ENCODE assay signal across 14 cellular contexts in the genomic region with DNA sequence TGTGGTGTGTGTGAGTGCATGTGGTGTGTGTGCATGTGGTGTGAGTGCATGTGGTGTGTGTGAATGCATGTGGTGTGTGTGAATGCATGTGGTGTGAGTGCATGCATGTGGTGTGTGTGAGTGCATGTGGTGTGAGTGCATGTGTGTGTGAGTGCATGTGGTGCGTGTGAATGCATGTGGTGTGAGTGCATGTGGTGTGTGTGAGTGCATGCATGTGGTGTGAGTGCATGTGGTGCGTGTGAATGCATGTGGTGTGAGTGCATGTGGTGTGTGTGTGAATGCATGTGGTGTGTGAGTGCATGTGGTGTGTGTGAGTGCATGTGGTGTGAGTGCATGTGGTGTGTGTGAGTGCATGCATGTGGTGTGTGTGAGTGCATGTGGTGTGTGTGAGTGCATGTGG. TPM values are rescaled to one million over a fixed set of nuclear protein-coding genes. Genes with fewer than 3 reads are reported as not detected.
DNase-seq lines count a peak whose midpoint lies in the region; ATAC-seq, FAIRE-seq and TF ChIP-seq lines count a peak whose summit lies in the region.
"Not testable (repeated sequence)": the region's sequence is repeated elsewhere in the genome, so short reads cannot be mapped to it uniquely, and the experiment has no call there.
"Had no signal": no experiment of that assay in that cellular context is flagged by ENCODE, and none has a peak within 500 bp of the region (broad histone marks: within the 10 kb centered on the region; RNA-seq: fewer than 3 reads in every experiment).

No MANE protein-coding gene starts in this region.

- not testable (repeated sequence) for H3K27ac ChIP-seq in H9 (ENCODE audit: insufficient read length, low read depth, low read length); H1 (ENCODE audit: low read depth, low read length); HepG2 (ENCODE audit: extremely low read length, insufficient read depth, low read length); trophoblast cell (ENCODE audit: low read depth, low read length)

- not testable (repeated sequence) for H2BK120ac ChIP-seq in H9 (ENCODE audit: low read depth, low read length, poor library complexity, severe bottlenecking); H1 (replicated peaks; ENCODE audit: low read depth, low read length); trophoblast cell (ENCODE audit: insufficient read depth, low read length, poor library complexity)

- not testable (repeated sequence) for H4K5ac ChIP-seq in H9 (ENCODE audit: insufficient read length, low read depth, low read length); H1 (ENCODE audit: insufficient read length, low read depth, low read length)

- H3K18ac ChIP-seq in H9 (ENCODE audit: insufficient read length, low read depth, low read length); H1 (ENCODE audit: extremely low read depth, low read length); trophoblast cell (ENCODE audit: low read length): not testable (repeated sequence)

- FAIRE-seq in HTR-8/SVneo (lab: Jason Lieb, UNC) = peak; percentile 90
- not testable (repeated sequence) for FAIRE-seq in H1 (lab: Jason Lieb, UNC); HepG2 (lab: Jason Lieb, UNC)

- POLR2A ChIA-PET in H1 (lab: Charles Lee; ENCODE audit: partially characterized antibody); HepG2 (lab: Yijun Ruan, JAX): not testable (repeated sequence)

- not testable (repeated sequence) for H3K56ac ChIP-seq in H9 (ENCODE audit: insufficient read length, low read depth, low read length); H1 (replicated peaks; ENCODE audit: insufficient read length, low read depth, low read length)

- not testable (repeated sequence) for H3K23me2 ChIP-seq in H9 (ENCODE audit: insufficient read length, low read depth, low read length, poor library complexity, severe bottlenecking); H1 (ENCODE audit: low read depth, low read length)

- not testable (repeated sequence) for TF ChIP-seq CTCF in H9 (conservative IDR thresholded peaks at IDR 0.05); H1 (IDR thresholded peaks at IDR 0.05; ENCODE audit: control extremely low read depth in 1 of 3, insufficient read depth in 1 of 3, low read depth in 1 of 3, low read length in 3 of 3); HepG2 (CRISPR knock-in tag; IDR thresholded peaks at IDR 0.05)

- not testable (repeated sequence) for H3K14ac ChIP-seq in H9 (ENCODE audit: insufficient read depth, low read length); H1 (ENCODE audit: insufficient read length); trophoblast cell (ENCODE audit: low read length)

- H3K4ac ChIP-seq in H9 (ENCODE audit: low read depth, low read length); H1 (replicated peaks; ENCODE audit: insufficient read length, low read depth, low read length); trophoblast cell (ENCODE audit: low read depth, low read length): not testable (repeated sequence)

- not testable (repeated sequence) for TF ChIP-seq POLR2A in H1 (IDR thresholded peaks at IDR 0.05; ENCODE audit: control extremely low read depth in 1 of 2, low read depth in 2 of 2, low read length in 2 of 2); HepG2 (IDR thresholded peaks at IDR 0.05; ENCODE audit: insufficient read depth in 1 of 2, low read depth in 2 of 2, low read length in 2 of 2)

- not testable (repeated sequence) for TF ChIP-seq RAD21 in H1 (IDR thresholded peaks at IDR 0.05 in 1 of 2, conservative IDR thresholded peaks at IDR 0.05 in 1 of 2; ENCODE audit: low read depth in 2 of 2, low read length in 2 of 2); HepG2 (CRISPR knock-in tag; IDR thresholded peaks at IDR 0.05)

- H3T11ph ChIP-seq in H9 (ENCODE audit: low read length) = not testable (repeated sequence)

- H3K4me2 ChIP-seq in H9 (ENCODE audit: insufficient read depth, insufficient read length, low read length); H1 (ENCODE audit: insufficient read depth in 1 of 2, low read depth in 2 of 2, low read length in 2 of 2); HepG2 (ENCODE audit: low read depth, low read length); trophoblast cell (ENCODE audit: low read length): not testable (repeated sequence)

- not testable (repeated sequence) for H4K20me1 ChIP-seq in H9 (ENCODE audit: control insufficient read depth, insufficient read depth, insufficient read length); H1 (replicated peaks in 1 of 2; ENCODE audit: control insufficient read depth in 1 of 2, insufficient read depth in 2 of 2, low read length in 2 of 2); HepG2 (ENCODE audit: insufficient read depth, low read length)

- not testable (repeated sequence) for H3K4me3 ChIP-seq in H1 (ENCODE audit: extremely low read depth in 1 of 4, insufficient read depth in 2 of 4, low read depth in 3 of 4, low read length in 4 of 4); HepG2 (replicated peaks in 1 of 3; ENCODE audit: insufficient read depth in 1 of 3, low read depth in 2 of 3, low read length in 3 of 3)
- peak overlapping the region; percentile 38 for H3K4me3 ChIP-seq in trophoblast cell (ENCODE audit: low read depth, low read length)

- H3K27me3 Mint-ChIP-seq in H9 (ENCODE audit: low read depth) = not testable (repeated sequence)

- BruUV-seq in HepG2 (replicated peaks; lab: Mats Ljungman, UMichigan) = not testable (repeated sequence)

- not testable (repeated sequence) for H3K23ac ChIP-seq in H9 (ENCODE audit: insufficient read length, low read depth, low read length); H1 (ENCODE audit: insufficient read length); trophoblast cell (ENCODE audit: low read length)

- not testable (repeated sequence) for H3K9me3 Mint-ChIP-seq in H9

- intact Hi-C loops in HepG2 (cut with micrococcal nuclease; ENCODE audit: unreplicated experiment) = not testable (repeated sequence)

- not testable (repeated sequence) for H4K91ac ChIP-seq in H9 (ENCODE audit: insufficient read length, low read depth, low read length); H1 (replicated peaks; ENCODE audit: insufficient read length, low read length); trophoblast cell (ENCODE audit: low read depth, low read length)

- peak overlapping the region; percentile 2 for H4K8ac ChIP-seq in H9 (replicated peaks; ENCODE audit: insufficient read length, low read depth, low read length)
- not testable (repeated sequence) for H4K8ac ChIP-seq in H1 (ENCODE audit: extremely low read depth, insufficient read depth, low read length); trophoblast cell (ENCODE audit: low read depth, low read length)

- in situ Hi-C loops in HepG2 (cut with HindIII; ENCODE audit: extremely low pct_ligation_motif_present, low pct_unique_long_range_greater_than_20kb) = not testable (repeated sequence)

- not testable (repeated sequence) for TF ChIP-seq EP300 in H1 (IDR thresholded peaks at IDR 0.05; ENCODE audit: borderline replicate concordance in 1 of 2, low read depth in 2 of 2, low read length in 2 of 2); HepG2 (IDR thresholded peaks at IDR 0.05; ENCODE audit: low read depth in 2 of 2, low read length in 2 of 2); HepG2 (CRISPR knock-in tag; IDR thresholded peaks at IDR 0.05; ENCODE audit: borderline replicate concordance)

- not testable (repeated sequence) for H2BK20ac ChIP-seq in H9 (ENCODE audit: low read depth, low read length, poor library complexity, severe bottlenecking); H1 (ENCODE audit: low read length)

- H3K9me3 ChIP-seq in H9 (ENCODE audit: control insufficient read depth, low read depth, low read length) (peaks cover 18% of the 10 kb centered on the region), H1 (ENCODE audit: insufficient read depth in 2 of 2, low read depth in 1 of 2, low read length in 1 of 2) (peaks cover 13 to 17% of the 10 kb centered on the region in 2 experiments; a peak in 3 of 4 replicates), trophoblast cell (ENCODE audit: insufficient read depth, low read depth, low read length) (peaks cover 15% of the 10 kb centered on the region)
- not testable (repeated sequence) for H3K9me3 ChIP-seq in HepG2 (ENCODE audit: low read length)

- peaks cover 8 to 21% (median 15%) of the 10 kb centered on the region in 3 experiments; a peak in 6 of 7 replicates for H3K36me3 Mint-ChIP-seq in H9 (ENCODE audit: insufficient read depth in 1 of 3, low read depth in 3 of 3)

- H3K36me3 ChIP-seq in H1 (ENCODE audit: control insufficient read depth in 2 of 4, insufficient read depth in 4 of 4, low read length in 3 of 4) = peaks cover 18 to 59% (median 35%) of the 10 kb centered on the region in 4 experiments
- H3K36me3 ChIP-seq in HepG2 (replicated peaks in 1 of 2; ENCODE audit: control insufficient read depth in 1 of 2, insufficient read depth in 2 of 2, low read length in 2 of 2) = peaks cover 14 to 30% of the 10 kb centered on the region in 2 experiments; a peak in 4 of 5 replicates
- peaks cover 30 to 44% of the 10 kb centered on the region in 2 experiments for H3K36me3 ChIP-seq in trophoblast cell (ENCODE audit: control insufficient read depth in 1 of 2, insufficient read depth in 2 of 2, low read length in 2 of 2)

- H2BK15ac ChIP-seq in H9 (ENCODE audit: low read depth, low read length); H1 (ENCODE audit: low read length): not testable (repeated sequence)

- CTCF ChIA-PET in H1 (lab: Charles Lee; ENCODE audit: partially characterized antibody); HepG2 (lab: Yijun Ruan, JAX; ENCODE audit: low intra/inter-chr PET ratio, low total read pairs): not testable (repeated sequence)

- H3K4me1 Mint-ChIP-seq in H9 = not testable (repeated sequence)

- H3K4me3 Mint-ChIP-seq in H9 = not testable (repeated sequence)

- not testable (repeated sequence) for H3K4me1 ChIP-seq in H9 (ENCODE audit: insufficient read depth, low read length); H1 (replicated peaks in 1 of 4; ENCODE audit: control insufficient read depth in 3 of 4, insufficient read depth in 4 of 4, low read length in 3 of 4); HepG2 (ENCODE audit: insufficient read depth, low read length); trophoblast cell (ENCODE audit: control insufficient read depth in 1 of 2, insufficient read depth in 2 of 2, low read length in 2 of 2)

- ATAC-seq in HepG2 = not testable (repeated sequence)

- H3K9ac ChIP-seq in H9 (ENCODE audit: extremely low read depth, insufficient read length, low read length); H1 (replicated peaks in 1 of 4; ENCODE audit: extremely low read depth in 1 of 4, low read depth in 3 of 4, low read length in 3 of 4); HepG2 (ENCODE audit: insufficient read depth, low read depth, low read length); trophoblast cell (ENCODE audit: low read length): not testable (repeated sequence)

- not testable (repeated sequence) for H3K27me3 ChIP-seq in H9 (ENCODE audit: insufficient read depth, low read length); H1 (replicated peaks in 1 of 4; ENCODE audit: control insufficient read depth in 3 of 4, extremely low read depth in 1 of 4, insufficient read depth in 3 of 4, low read length in 3 of 4); HepG2 (ENCODE audit: control insufficient read depth in 1 of 2, insufficient read depth in 2 of 2, low read length in 2 of 2); trophoblast cell (ENCODE audit: insufficient read depth, low read length)

- DNase-seq in H9; HTR-8/SVneo (ENCODE audit: insufficient read length, low spot score); H1 (ENCODE audit: low read depth in 1 of 2, low spot score in 2 of 2); HepG2 (ENCODE audit: low spot score); trophoblast cell: not testable (repeated sequence)

- H4K12ac ChIP-seq in trophoblast cell (ENCODE audit: low read depth, low read length) = not testable (repeated sequence)

- H2AK5ac ChIP-seq in H9 (ENCODE audit: insufficient read length, low read length); H1 (ENCODE audit: low read depth, low read length); trophoblast cell (ENCODE audit: low read length): not testable (repeated sequence)

- not testable (repeated sequence) for H2AFZ ChIP-seq in H9 (ENCODE audit: low read length); H1 (ENCODE audit: low read length); HepG2 (ENCODE audit: low read length); trophoblast cell (ENCODE audit: insufficient read depth, low read length, poor library complexity)

- H3K79me2 ChIP-seq in H9 (ENCODE audit: insufficient read depth, low read length); H1 (ENCODE audit: control insufficient read depth in 1 of 2, insufficient read depth in 2 of 2, low read length in 2 of 2); HepG2 (ENCODE audit: insufficient read depth, low read length); trophoblast cell (ENCODE audit: control insufficient read depth, insufficient read depth, low read length, poor library complexity): not testable (repeated sequence)

- not testable (repeated sequence) for H3K27ac Mint-ChIP-seq in H9

- H3K79me1 ChIP-seq in H9 (ENCODE audit: insufficient read depth, low read depth, low read length, poor library complexity, severe bottlenecking); H1 (ENCODE audit: low read depth, low read length); trophoblast cell (ENCODE audit: low read length): not testable (repeated sequence)

- not testable (repeated sequence) for H2BK5ac ChIP-seq in H9 (ENCODE audit: insufficient read length, low read length); H1 (ENCODE audit: low read depth, low read length); trophoblast cell (ENCODE audit: low read depth, low read length, poor library complexity)

- not testable (repeated sequence) for H2BK12ac ChIP-seq in H9 (ENCODE audit: insufficient read length, low read depth, low read length); trophoblast cell (ENCODE audit: low read length)
- H2BK12ac ChIP-seq in H1 (ENCODE audit: low read depth, low read length) = peak overlapping the region; percentile 55; the same call in 1 of the 2 replicates

- WGBS in H9 (ENCODE audit: extremely low coverage, insufficient read length, low lambda C conversion rate) = no CpG with 5 or more reads among the region's 2 CpGs
- WGBS in H1 (ENCODE audit: extremely low coverage in 1 of 2, insufficient coverage in 1 of 2, insufficient read length in 1 of 2, insufficient replicate concordance in 2 of 2, low coverage in 1 of 2, low lambda C conversion rate in 2 of 2, missing lambda C conversion rate in 1 of 2), 2 experiments = 90% methylated on average over 2 of the region's 2 CpGs; no CpG with 5 or more reads in 1 of the 2 experiments
- WGBS in HepG2 (ENCODE audit: low lambda C conversion rate) = 97% methylated on average over 2 of the region's 2 CpGs
- WGBS in trophoblast cell (ENCODE audit: extremely low coverage, insufficient coverage, insufficient read length) = no CpG with 5 or more reads among the region's 2 CpGs

RNA-seq across cellular contexts. Expression of gene SETX, which starts 23.0 kb away (rescaled TPM):
- total RNA-seq in H9 (2021) = 43.1 and 44.3 TPM in 2 replicates
- total RNA-seq in H1 (2021; fragmentation: NEBNext Ultra II Directional; extraction: Animal tissue kit (Norgen Biotek cat#: 25700)) = 33.2 and 37.9 TPM in 2 replicates
- polyA plus RNA-seq in H1 (2011; rRNA removed) = 9.5 and 15.1 TPM in 2 replicates
- polyA plus RNA-seq in H1 (2011; cell fraction: cytosol; rRNA removed) = 14.2 TPM
- 13.9 TPM for polyA plus RNA-seq in H1 (2011; cell fraction: nucleus; rRNA removed)
- polyA plus RNA-seq in H1 (2012, experiment 1 of 2) = 16.1 to 28.3 TPM (median 20.3 TPM) in 4 replicates
- polyA plus RNA-seq in H1 (2012, experiment 2 of 2) = 1.2 TPM
- 14.8 TPM for polyA plus RNA-seq in H1 (2013, experiment 1 of 2)
- 14.4 TPM for polyA plus RNA-seq in H1 (2013, experiment 2 of 2)
- polyA minus RNA-seq in H1 (2011; rRNA and poly(A)+ RNA removed) = 48.8 and 70.3 TPM in 2 replicates
- polyA minus RNA-seq in H1 (2011; cell fraction: cytosol; rRNA and poly(A)+ RNA removed) = 20.9 TPM
- 47.8 TPM for polyA minus RNA-seq in H1 (2011; cell fraction: nucleus; rRNA and poly(A)+ RNA removed)
- total RNA-seq in HepG2 (2016; rRNA removed; fragmentation: Illumina TruSeq; extraction: Trizol) = 39.0 and 56.7 TPM in 2 replicates
- 8.6 and 9.3 TPM in 2 replicates for total RNA-seq in HepG2 (2016; cell fraction: cytosol; rRNA removed; fragmentation: Illumina TruSeq; extraction: Trizol; ENCODE audit: low read depth)
- 37.2 and 54.1 TPM in 2 replicates for total RNA-seq in HepG2 (2016; cell fraction: insoluble cytoplasmic fraction; rRNA removed; fragmentation: Illumina TruSeq; extraction: Trizol)
- total RNA-seq in HepG2 (2016; cell fraction: membrane; rRNA removed; fragmentation: Illumina TruSeq; extraction: Trizol) = 12.9 and 15.9 TPM in 2 replicates
- 52.9 and 55.1 TPM in 2 replicates for total RNA-seq in HepG2 (2016; cell fraction: nucleus; rRNA removed; fragmentation: Illumina TruSeq; extraction: Trizol)
- 13.1 and 13.2 TPM in 2 replicates for polyA plus RNA-seq in HepG2 (2011; rRNA removed)
- 7.7 and 11.4 TPM in 2 replicates for polyA plus RNA-seq in HepG2 (2011; cell fraction: cytosol; rRNA removed)
- 10.9 and 14.6 TPM in 2 replicates for polyA plus RNA-seq in HepG2 (2011; cell fraction: nucleus; rRNA removed)
- 13.5 and 14.4 TPM in 2 replicates for polyA plus RNA-seq in HepG2 (2012)
- polyA plus RNA-seq in HepG2 (2016; cell fraction: cytosol; fragmentation: Illumina TruSeq; extraction: Trizol; ENCODE audit: low read depth) = 0.99 and 1.2 TPM in 2 replicates
- 23.6 and 24.0 TPM in 2 replicates for polyA plus RNA-seq in HepG2 (2016; cell fraction: insoluble cytoplasmic fraction; fragmentation: Illumina TruSeq; extraction: Trizol; ENCODE audit: low read depth)
- 3.0 and 3.2 TPM in 2 replicates for polyA plus RNA-seq in HepG2 (2016; cell fraction: membrane; fragmentation: Illumina TruSeq; extraction: Trizol; ENCODE audit: low read depth)
- polyA plus RNA-seq in HepG2 (2016; cell fraction: nucleus; fragmentation: Illumina TruSeq; extraction: Trizol; ENCODE audit: insufficient read depth, low read depth) = 32.8 and 33.3 TPM in 2 replicates
- polyA minus RNA-seq in HepG2 (2011; rRNA and poly(A)+ RNA removed; ENCODE audit: low replicate concordance) = 27.4 and 73.8 TPM in 2 replicates
- 21.9 and 24.4 TPM in 2 replicates for polyA minus RNA-seq in HepG2 (2011; cell fraction: cytosol; rRNA and poly(A)+ RNA removed)
- polyA minus RNA-seq in HepG2 (2011; cell fraction: nucleus; rRNA and poly(A)+ RNA removed) = 72.6 and 81.2 TPM in 2 replicates
- 12.9 and 13.6 TPM in 2 replicates for polyA plus RNA-seq in trophoblast cell (2013)

RNA-seq across cellular contexts. Expression of gene TTF1, which starts 28.9 kb away (rescaled TPM):
- total RNA-seq in H9 (2021) (24.2 and 26.9 TPM in 2 replicates), HepG2 (2016; rRNA removed; fragmentation: Illumina TruSeq; extraction: Trizol) (9.8 and 11.8 TPM in 2 replicates)
- 22.2 and 22.6 TPM in 2 replicates for total RNA-seq in H1 (2021; fragmentation: NEBNext Ultra II Directional; extraction: Animal tissue kit (Norgen Biotek cat#: 25700))
- polyA plus RNA-seq in H1 (2011; rRNA removed) (6.5 and 7.8 TPM in 2 replicates), HepG2 (2011; rRNA removed) (3.4 and 3.6 TPM in 2 replicates)
- polyA plus RNA-seq in H1 (2011; cell fraction: cytosol; rRNA removed) = 14.2 TPM
- 6.2 TPM for polyA plus RNA-seq in H1 (2011; cell fraction: nucleus; rRNA removed)
- polyA plus RNA-seq in H1 (2012, experiment 1 of 2) = 15.5 to 23.3 TPM (median 18.7 TPM) in 4 replicates
- 1.8 TPM for polyA plus RNA-seq in H1 (2012, experiment 2 of 2)
- 24.2 TPM for polyA plus RNA-seq in H1 (2013, experiment 1 of 2)
- 24.7 TPM for polyA plus RNA-seq in H1 (2013, experiment 2 of 2)
- 4.0 and 5.0 TPM in 2 replicates for polyA minus RNA-seq in H1 (2011; rRNA and poly(A)+ RNA removed)
- polyA minus RNA-seq in H1 (2011; cell fraction: cytosol; rRNA and poly(A)+ RNA removed) = 5.4 TPM
- polyA minus RNA-seq in H1 (2011; cell fraction: nucleus; rRNA and poly(A)+ RNA removed) = 7.7 TPM
- total RNA-seq in HepG2 (2016; cell fraction: cytosol; rRNA removed; fragmentation: Illumina TruSeq; extraction: Trizol; ENCODE audit: low read depth) = 3.2 and 3.6 TPM in 2 replicates
- total RNA-seq in HepG2 (2016; cell fraction: insoluble cytoplasmic fraction; rRNA removed; fragmentation: Illumina TruSeq; extraction: Trizol) = 10.2 and 13.0 TPM in 2 replicates
- 5.9 and 7.1 TPM in 2 replicates for total RNA-seq in HepG2 (2016; cell fraction: membrane; rRNA removed; fragmentation: Illumina TruSeq; extraction: Trizol)
- total RNA-seq in HepG2 (2016; cell fraction: nucleus; rRNA removed; fragmentation: Illumina TruSeq; extraction: Trizol) = 11.7 and 13.6 TPM in 2 replicates
- 2.5 and 3.6 TPM in 2 replicates for polyA plus RNA-seq in HepG2 (2011; cell fraction: cytosol; rRNA removed)
- polyA plus RNA-seq in HepG2 (2011; cell fraction: nucleus; rRNA removed) = 0.79 and 1.8 TPM in 2 replicates
- 3.6 and 6.2 TPM in 2 replicates for polyA plus RNA-seq in HepG2 (2012)
- polyA plus RNA-seq in HepG2 (2016; cell fraction: cytosol; fragmentation: Illumina TruSeq; extraction: Trizol; ENCODE audit: low read depth) = 1.7 and 2.3 TPM in 2 replicates
- polyA plus RNA-seq in HepG2 (2016; cell fraction: insoluble cytoplasmic fraction; fragmentation: Illumina TruSeq; extraction: Trizol; ENCODE audit: low read depth) = 9.4 and 9.7 TPM in 2 replicates
- 2.9 and 3.8 TPM in 2 replicates for polyA plus RNA-seq in HepG2 (2016; cell fraction: membrane; fragmentation: Illumina TruSeq; extraction: Trizol; ENCODE audit: low read depth)
- polyA plus RNA-seq in HepG2 (2016; cell fraction: nucleus; fragmentation: Illumina TruSeq; extraction: Trizol; ENCODE audit: insufficient read depth, low read depth) = 15.1 and 15.8 TPM in 2 replicates
- 0.24 and 1.8 TPM in 2 replicates for polyA minus RNA-seq in HepG2 (2011; rRNA and poly(A)+ RNA removed; ENCODE audit: low replicate concordance)
- 1.3 and 2.3 TPM in 2 replicates for polyA minus RNA-seq in HepG2 (2011; cell fraction: cytosol; rRNA and poly(A)+ RNA removed)
- polyA minus RNA-seq in HepG2 (2011; cell fraction: nucleus; rRNA and poly(A)+ RNA removed) = 5.4 and 5.5 TPM in 2 replicates
- polyA plus RNA-seq in trophoblast cell (2013) = 14.7 and 15.4 TPM in 2 replicates

RNA-seq across cellular contexts. Expression of gene CFAP77, which starts 32.2 kb away (rescaled TPM):
- 0.72 and 0.86 TPM in 2 replicates for total RNA-seq in H9 (2021)
- total RNA-seq in H1 (2021; fragmentation: NEBNext Ultra II Directional; extraction: Animal tissue kit (Norgen Biotek cat#: 25700)) = 0.52 and 0.63 TPM in 2 replicates
- 0.97 and 1.2 TPM in 2 replicates for polyA plus RNA-seq in H1 (2011; rRNA removed)
- polyA plus RNA-seq in H1 (2011; cell fraction: cytosol; rRNA removed) = 0.45 TPM
- 0.60 TPM for polyA plus RNA-seq in H1 (2011; cell fraction: nucleus; rRNA removed)
- 1.1 to 1.2 TPM (median 1.1 TPM) in 4 replicates for polyA plus RNA-seq in H1 (2012, experiment 1 of 2)
- 0.72 TPM for polyA plus RNA-seq in H1 (2012, experiment 2 of 2)
- 0.55 TPM for polyA plus RNA-seq in H1 (2013, experiment 1 of 2)
- polyA plus RNA-seq in H1 (2013, experiment 2 of 2) = 0.55 TPM
- polyA minus RNA-seq in H1 (2011; rRNA and poly(A)+ RNA removed) = 0.13 TPM in 1 of 2 replicates, not detected in the other
- polyA minus RNA-seq in H1 (2011; cell fraction: cytosol; rRNA and poly(A)+ RNA removed) = not detected
- 0.40 TPM for polyA minus RNA-seq in H1 (2011; cell fraction: nucleus; rRNA and poly(A)+ RNA removed)
- not detected in 2 replicates for total RNA-seq in HepG2 (2016; rRNA removed; fragmentation: Illumina TruSeq; extraction: Trizol)
- not detected in 2 replicates for total RNA-seq in HepG2 (2016; cell fraction: cytosol; rRNA removed; fragmentation: Illumina TruSeq; extraction: Trizol; ENCODE audit: low read depth)
- total RNA-seq in HepG2 (2016; cell fraction: insoluble cytoplasmic fraction; rRNA removed; fragmentation: Illumina TruSeq; extraction: Trizol) = not detected in 2 replicates
- not detected in 2 replicates for total RNA-seq in HepG2 (2016; cell fraction: membrane; rRNA removed; fragmentation: Illumina TruSeq; extraction: Trizol)
- not detected in 2 replicates for total RNA-seq in HepG2 (2016; cell fraction: nucleus; rRNA removed; fragmentation: Illumina TruSeq; extraction: Trizol)
- not detected in 2 replicates for polyA plus RNA-seq in HepG2 (2011; rRNA removed)
- not detected in 2 replicates for polyA plus RNA-seq in HepG2 (2011; cell fraction: cytosol; rRNA removed)
- polyA plus RNA-seq in HepG2 (2011; cell fraction: nucleus; rRNA removed) = not detected in 2 replicates
- not detected in 2 replicates for polyA plus RNA-seq in HepG2 (2012)
- not detected in 2 replicates for polyA plus RNA-seq in HepG2 (2016; cell fraction: cytosol; fragmentation: Illumina TruSeq; extraction: Trizol; ENCODE audit: low read depth)
- polyA plus RNA-seq in HepG2 (2016; cell fraction: insoluble cytoplasmic fraction; fragmentation: Illumina TruSeq; extraction: Trizol; ENCODE audit: low read depth) = not detected in 2 replicates
- polyA plus RNA-seq in HepG2 (2016; cell fraction: membrane; fragmentation: Illumina TruSeq; extraction: Trizol; ENCODE audit: low read depth) = not detected in 2 replicates
- polyA plus RNA-seq in HepG2 (2016; cell fraction: nucleus; fragmentation: Illumina TruSeq; extraction: Trizol; ENCODE audit: insufficient read depth, low read depth) = not detected in 2 replicates
- not detected in 2 replicates for polyA minus RNA-seq in HepG2 (2011; rRNA and poly(A)+ RNA removed; ENCODE audit: low replicate concordance)
- polyA minus RNA-seq in HepG2 (2011; cell fraction: cytosol; rRNA and poly(A)+ RNA removed) = not detected in 2 replicates
- polyA minus RNA-seq in HepG2 (2011; cell fraction: nucleus; rRNA and poly(A)+ RNA removed) = not detected in 2 replicates
- polyA plus RNA-seq in trophoblast cell (2013) = 0.04 TPM in 1 of 2 replicates, not detected in the other
- total RNA-seq: A673; CD4-positive, alpha-beta memory T cell; CD4-positive, CD25-positive, alpha-beta regulatory T cell; CD8-positive, alpha-beta memory T cell; Daoy; G401; GM12878 had no signal
- polyA plus RNA-seq: AG04450; CD14-positive monocyte; CD4-positive, alpha-beta memory T cell; CD4-positive, CD25-positive, alpha-beta regulatory T cell; CD8-positive, alpha-beta memory T cell had no signal
